In the genomic region with DNA sequence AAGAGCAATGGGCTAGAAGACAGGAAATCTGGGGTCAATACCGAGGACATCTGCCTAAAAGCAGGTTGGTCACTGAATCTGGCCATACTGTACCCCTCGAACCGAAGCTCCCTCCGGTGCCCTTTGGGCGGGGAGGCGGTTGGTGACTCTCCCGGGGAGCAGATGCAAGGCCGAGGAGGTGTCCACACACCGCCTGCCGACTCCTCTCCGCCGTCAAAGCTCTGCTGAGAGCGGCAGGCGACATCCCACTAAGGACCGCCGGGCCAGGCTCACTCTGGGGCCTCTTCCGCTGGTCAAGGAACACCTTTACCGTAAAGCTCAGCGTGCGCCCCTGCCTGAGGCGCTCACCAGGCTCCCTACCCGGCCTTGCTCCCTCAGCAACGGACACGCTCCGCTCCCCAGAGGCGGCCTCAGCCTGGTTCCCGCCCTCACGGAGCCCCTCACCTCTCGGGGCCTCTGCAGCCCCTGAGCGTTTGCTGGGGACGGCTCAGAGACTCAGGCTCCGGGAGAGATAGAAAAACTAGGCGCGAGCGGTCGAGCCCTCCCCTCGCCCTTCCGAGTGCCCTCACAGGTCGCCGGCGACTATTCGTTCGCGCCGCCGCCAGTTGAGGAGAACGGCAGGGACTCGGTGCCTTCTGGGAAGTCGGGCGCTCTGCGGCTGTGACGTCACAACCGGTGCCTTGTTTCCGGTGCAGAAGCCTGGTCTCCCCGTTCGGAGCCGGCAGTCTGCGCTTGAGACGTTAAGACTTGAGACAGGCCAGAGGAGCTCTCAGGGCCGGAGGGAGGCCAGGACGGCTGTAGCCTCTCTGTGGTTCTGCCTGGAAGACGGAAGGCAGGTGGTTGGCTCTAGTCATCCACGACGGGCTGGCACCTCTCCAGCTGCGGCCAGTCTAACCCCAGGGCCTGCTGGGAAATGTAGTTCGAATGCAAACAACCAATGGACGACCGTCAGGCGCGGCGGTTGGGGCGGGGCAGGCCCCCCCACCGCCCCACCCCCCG, we compare ENCODE assay signal across 8 cellular contexts. TPM values are rescaled to one million over a fixed set of nuclear protein-coding genes. Genes with fewer than 3 reads are reported as not detected.
A peak's percentile ranks its signal among the peaks of the same experiment; 100 is the strongest.
DNase-seq lines count a peak whose midpoint lies in the region; ATAC-seq and TF ChIP-seq lines count a peak whose summit lies in the region.

A gene with protein sequence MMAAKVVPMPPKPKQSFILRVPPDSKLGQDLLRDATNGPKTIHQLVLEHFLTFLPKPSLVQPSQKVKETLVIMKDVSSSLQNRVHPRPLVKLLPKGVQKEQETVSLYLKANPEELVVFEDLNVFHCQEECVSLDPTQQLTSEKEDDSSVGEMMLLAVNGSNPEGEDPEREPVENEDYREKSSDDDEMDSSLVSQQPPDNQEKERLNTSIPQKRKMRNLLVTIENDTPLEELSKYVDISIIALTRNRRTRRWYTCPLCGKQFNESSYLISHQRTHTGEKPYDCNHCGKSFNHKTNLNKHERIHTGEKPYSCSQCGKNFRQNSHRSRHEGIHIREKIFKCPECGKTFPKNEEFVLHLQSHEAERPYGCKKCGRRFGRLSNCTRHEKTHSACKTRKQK (minus strand): TSS at position 616 of the 999 bp plus-strand sequence. CDS start 1,403 bp downstream, outside the sequence.

- H3K27me3 Mint-ChIP-seq in CD4-positive, alpha-beta T cell: no peaks in the 10 kb centered on the region
- H3K27me3 Mint-ChIP-seq in activated CD4-positive, alpha-beta memory T cell treated with anti-CD3 and anti-CD28 coated beads for 36 hours: no peaks in the 10 kb centered on the region

- H3K36me3 Mint-ChIP-seq in CD4-positive, alpha-beta T cell (ENCODE audit: low read depth): peaks cover 67% of the 10 kb centered on the region
- peaks cover 44% of the 10 kb centered on the region for H3K36me3 Mint-ChIP-seq in activated CD4-positive, alpha-beta memory T cell treated with anti-CD3 and anti-CD28 coated beads for 36 hours

- H3K4me1 ChIP-seq in right lobe of liver: peaks cover 0 to 7% (median 2%) of the 10 kb centered on the region in 4 donors

- 3% methylated on average over 33 of the region's 74 CpGs for WGBS in right lobe of liver (ENCODE audit: insufficient coverage, low coverage, low lambda C conversion rate, missing lambda C conversion rate)

- intact Hi-C loops in CD4-positive, alpha-beta T cell (cut with DNase I, micrococcal nuclease): loop anchor here (1.0 to 5.0 kb wide), 5 partner anchors 20 to 48 kb away; a partner anchor contains a TSS
- intact Hi-C loops in activated CD4-positive, alpha-beta memory T cell treated with anti-CD3 and anti-CD28 coated beads for 36 hours (cut with micrococcal nuclease): loop anchor here (1.0 kb wide), 5 partner anchors 19 to 130 kb away; a partner anchor contains a TSS
- intact Hi-C loops in dorsolateral prefrontal cortex (cut with DNase I) (loop anchor here (1.0 to 10.0 kb wide), 5 partner anchors 28 to 170 kb away; a partner anchor contains a TSS), right lobe of liver (cut with DNase I) (no loop called here)

- no peaks in the 10 kb centered on the region for H3K27me3 ChIP-seq in CD4-positive, alpha-beta T cell (ENCODE audit: control insufficient read depth, insufficient read depth, low read length)
- H3K27me3 ChIP-seq in dorsolateral prefrontal cortex (no peaks in the 10 kb centered on the region), right lobe of liver (no peaks in the 10 kb centered on the region)

- H3K36me3 ChIP-seq in right lobe of liver: peaks cover 0 to 27% (median 10%) of the 10 kb centered on the region in 4 donors

- CTCF ChIA-PET in CD4-positive, alpha-beta T cell (lab: Charles Lee): interaction anchor here (1.1 to 1.5 kb wide), 2 partner anchors 70 to 223 kb away, joined by 3 to 5 read pairs; no protein-coding TSS in a partner anchor
- CTCF ChIA-PET in activated CD4-positive, alpha-beta memory T cell treated with anti-CD3 and anti-CD28 coated beads for 36 hours (lab: Charles Lee): interaction anchor here (0.7 to 2.8 kb wide), 5 partner anchors 10 to 105 kb away, joined by 3 to 11 read pairs (median 4); no protein-coding TSS in a partner anchor

- H3K9me3 ChIP-seq in CD4-positive, alpha-beta T cell (ENCODE audit: control insufficient read depth, low read length): peaks cover 13% of the 10 kb centered on the region
- H3K9me3 ChIP-seq in right lobe of liver: no peaks in the 10 kb centered on the region

- peak within 1 kb of the TSS; percentile 66 to 100 (median 93) for H3K4me3 ChIP-seq in dorsolateral prefrontal cortex
- peak within 1 kb of the TSS; percentile 90 to 96 (median 95) for H3K4me3 ChIP-seq in right lobe of liver

- peaks cover 8% of the 10 kb centered on the region for H3K9me3 Mint-ChIP-seq in CD4-positive, alpha-beta T cell
- peaks cover 21% of the 10 kb centered on the region for H3K9me3 Mint-ChIP-seq in activated CD4-positive, alpha-beta memory T cell treated with anti-CD3 and anti-CD28 coated beads for 36 hours

- H3K27ac ChIP-seq in CD4-positive, alpha-beta T cell (ENCODE audit: low read depth, low read length): peak within 1 kb of the TSS; percentile 88
- H3K27ac ChIP-seq in dorsolateral prefrontal cortex (peak within 1 kb of the TSS; percentile 88 to 100 (median 98)), right lobe of liver (peak within 1 kb of the TSS; percentile 81 to 96 (median 94))

- peak; percentile 89 for ATAC-seq in CD4-positive, alpha-beta T cell (ENCODE audit: poor library complexity)
- ATAC-seq in GM19452 (IDR thresholded peaks at IDR 0.05; ENCODE audit: unreplicated experiment) (peak; percentile 92), right lobe of liver (peak; percentile 98 to 99 (median 98))

- H3K4me3 Mint-ChIP-seq in CD4-positive, alpha-beta T cell: peak within 1 kb of the TSS; percentile 94
- H3K4me3 Mint-ChIP-seq in activated CD4-positive, alpha-beta memory T cell treated with anti-CD3 and anti-CD28 coated beads for 36 hours: peak within 1 kb of the TSS; percentile 83

- TF ChIP-seq POLR2A in right lobe of liver (IDR thresholded peaks at IDR 0.05): peak; percentile 70

- peaks cover 50% of the 10 kb centered on the region for H3K4me1 Mint-ChIP-seq in CD4-positive, alpha-beta T cell (ENCODE audit: low read depth)
- H3K4me1 Mint-ChIP-seq in activated CD4-positive, alpha-beta memory T cell treated with anti-CD3 and anti-CD28 coated beads for 36 hours (ENCODE audit: low read depth): peaks cover 30% of the 10 kb centered on the region

- peak within 1 kb of the TSS; percentile 94 for H3K27ac Mint-ChIP-seq in CD4-positive, alpha-beta T cell
- peak within 1 kb of the TSS; percentile 92 for H3K27ac Mint-ChIP-seq in activated CD4-positive, alpha-beta memory T cell treated with anti-CD3 and anti-CD28 coated beads for 36 hours

- TF ChIP-seq CTCF in CD4-positive, alpha-beta T cell (IDR thresholded peaks at IDR 0.05): no peak
- TF ChIP-seq CTCF in dorsolateral prefrontal cortex (IDR thresholded peaks at IDR 0.05 in 54 of 56, conservative IDR thresholded peaks at IDR 0.05 in 2 of 56; ENCODE audit: low read depth in 1 of 56, partially characterized antibody in 56 of 56) (peak in 24 of 56 donors; percentile 11 to 51 (median 28)), right lobe of liver (IDR thresholded peaks at IDR 0.05) (no peak)

- DNase-seq in CD4-positive, alpha-beta T cell: peak; percentile 86 to 93 (median 90)
- DNase-seq in HK-2 (ENCODE audit: unreplicated experiment) (peak; percentile 85), NCI-H82 treated with DMSO at 0.1 percent for 48 hours (lab: John Stamatoyannopoulos, UW; ENCODE audit: unreplicated experiment) (peak; percentile 73), dorsolateral prefrontal cortex (peak; percentile 95 to 97 (median 95)), right lobe of liver (peak; percentile 96 to 98 (median 97))
- DNase-seq in activated CD4-positive, alpha-beta memory T cell treated with anti-CD3 and anti-CD28 coated beads for 36 hours: peak; percentile 97
- peak; percentile 94 for DNase-seq in stimulated activated CD4-positive, alpha-beta T cell treated with anti-CD3 and anti-CD28 coated beads, Interleukin-4, amount 100 ng/mL, for 24 hours

- POLR2A ChIA-PET in CD4-positive, alpha-beta T cell (lab: Charles Lee): interaction anchor here (0.5 to 3.7 kb wide), 17 partner anchors 9 to 167 kb away, joined by 3 to 20 read pairs (median 4); a partner anchor contains a TSS
- POLR2A ChIA-PET in activated CD4-positive, alpha-beta memory T cell treated with anti-CD3 and anti-CD28 coated beads for 36 hours (lab: Charles Lee): interaction anchor here (0.8 to 2.1 kb wide), 6 partner anchors 17 to 224 kb away, joined by 3 to 13 read pairs (median 4); a partner anchor contains a TSS

RNA-seq across cellular contexts. Expression of the gene that starts here (rescaled TPM):
- 1 to 10 TPM; 7.0 to 7.2 TPM for total RNA-seq in CD4-positive, alpha-beta T cell
- total RNA-seq in activated CD4-positive, alpha-beta memory T cell treated with anti-CD3 and anti-CD28 coated beads for 36 hours: 10 to 100 TPM; 10.6 to 11.5 TPM
- total RNA-seq in dorsolateral prefrontal cortex (10 to 100 TPM in 30 of 120 experiments, 1 to 10 TPM in 90; 3.7 to 13.3 (median 8.7) TPM), right lobe of liver (1 to 10 TPM; 1.9 to 4.8 (median 3.5) TPM)

Comparison
In these comparisons a context has a peak if more than half of its experiments do, and no peak if none do; other contexts are left out.
1. Peak in every context shown above with its lines: DNase-seq, ATAC-seq, H3K4me3 ChIP-seq and H3K27ac ChIP-seq.
2. intact Hi-C loops: an anchor here in CD4-positive, alpha-beta T cell (1.0 to 5.0 kb wide), activated CD4-positive, alpha-beta memory T cell treated with anti-CD3 and anti-CD28 coated beads for 36 hours (1.0 kb wide) and dorsolateral prefrontal cortex (1.0 to 10.0 kb wide); none called in right lobe of liver.